1 cellular context compared by ENCODE assay signal in the genomic region with DNA sequence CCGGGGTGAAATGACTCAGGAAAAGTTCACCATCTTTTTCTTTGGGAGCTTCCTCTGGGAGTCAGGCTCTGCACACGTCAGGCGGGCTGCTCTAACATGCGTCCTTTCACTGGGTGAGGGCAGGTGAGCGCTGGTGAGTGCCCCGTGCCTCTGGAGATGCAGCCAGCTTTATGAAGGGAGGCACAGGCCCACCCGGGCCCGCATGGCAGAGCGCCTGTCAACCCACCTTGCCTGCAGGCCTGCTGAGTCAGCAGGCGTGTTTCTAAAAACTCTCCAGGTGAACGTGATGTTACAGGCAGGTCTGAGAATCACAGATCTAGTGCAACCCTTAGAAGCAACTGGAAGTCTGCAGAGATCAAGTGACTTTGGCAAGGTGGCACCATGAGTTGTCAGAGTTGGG.
TF ChIP-seq lines count a peak whose summit lies in the region.

No MANE protein-coding gene starts in this region.

TF ChIP-seq in WTC11, 78 proteins besides CTCF, POLR2A, EP300 and RAD21 (continued from another document):
- TF ChIP-seq, protein P1, sequence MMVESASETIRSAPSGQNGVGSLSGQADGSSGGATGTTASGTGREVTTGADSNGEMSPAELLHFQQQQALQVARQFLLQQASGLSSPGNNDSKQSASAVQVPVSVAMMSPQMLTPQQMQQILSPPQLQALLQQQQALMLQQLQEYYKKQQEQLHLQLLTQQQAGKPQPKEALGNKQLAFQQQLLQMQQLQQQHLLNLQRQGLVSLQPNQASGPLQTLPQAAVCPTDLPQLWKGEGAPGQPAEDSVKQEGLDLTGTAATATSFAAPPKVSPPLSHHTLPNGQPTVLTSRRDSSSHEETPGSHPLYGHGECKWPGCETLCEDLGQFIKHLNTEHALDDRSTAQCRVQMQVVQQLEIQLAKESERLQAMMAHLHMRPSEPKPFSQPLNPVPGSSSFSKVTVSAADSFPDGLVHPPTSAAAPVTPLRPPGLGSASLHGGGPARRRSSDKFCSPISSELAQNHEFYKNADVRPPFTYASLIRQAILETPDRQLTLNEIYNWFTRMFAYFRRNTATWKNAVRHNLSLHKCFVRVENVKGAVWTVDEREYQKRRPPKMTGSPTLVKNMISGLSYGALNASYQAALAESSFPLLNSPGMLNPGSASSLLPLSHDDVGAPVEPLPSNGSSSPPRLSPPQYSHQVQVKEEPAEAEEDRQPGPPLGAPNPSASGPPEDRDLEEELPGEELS (CRISPR knock-in tag; IDR thresholded peaks at IDR 0.05), result no peak
- no peak for TF ChIP-seq SOX15 (CRISPR knock-in tag; IDR thresholded peaks at IDR 0.05)
- no peak for TF ChIP-seq RORB (CRISPR knock-in tag; IDR thresholded peaks at IDR 0.05)
- TF ChIP-seq, protein P2, sequence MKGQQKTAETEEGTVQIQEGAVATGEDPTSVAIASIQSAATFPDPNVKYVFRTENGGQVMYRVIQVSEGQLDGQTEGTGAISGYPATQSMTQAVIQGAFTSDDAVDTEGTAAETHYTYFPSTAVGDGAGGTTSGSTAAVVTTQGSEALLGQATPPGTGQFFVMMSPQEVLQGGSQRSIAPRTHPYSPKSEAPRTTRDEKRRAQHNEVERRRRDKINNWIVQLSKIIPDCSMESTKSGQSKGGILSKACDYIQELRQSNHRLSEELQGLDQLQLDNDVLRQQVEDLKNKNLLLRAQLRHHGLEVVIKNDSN (CRISPR knock-in tag; IDR thresholded peaks at IDR 0.05), result no peak
- TF ChIP-seq JUN (CRISPR knock-in tag; IDR thresholded peaks at IDR 0.05), result no peak
- TF ChIP-seq SP1 (CRISPR knock-in tag; conservative IDR thresholded peaks at IDR 0.05), result no peak
- no peak for TF ChIP-seq MXD4 (CRISPR knock-in tag; IDR thresholded peaks at IDR 0.05; ENCODE audit: borderline replicate concordance)
- TF ChIP-seq, protein P3, sequence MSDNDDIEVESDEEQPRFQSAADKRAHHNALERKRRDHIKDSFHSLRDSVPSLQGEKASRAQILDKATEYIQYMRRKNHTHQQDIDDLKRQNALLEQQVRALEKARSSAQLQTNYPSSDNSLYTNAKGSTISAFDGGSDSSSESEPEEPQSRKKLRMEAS (CRISPR knock-in tag; IDR thresholded peaks at IDR 0.05), result no peak
